Comparison of ENCODE assay signal across 24 cellular contexts in genomic region chr4:101035522-101035921, GRCh38.
"Had no signal": no experiment of that assay in that cellular context is flagged by ENCODE, and none has a peak within 500 bp of the region (broad histone marks: within the 10 kb centered on the region; RNA-seq: fewer than 3 reads in every experiment).

No MANE protein-coding gene starts in this region.

- H3K27ac ChIP-seq: hepatocyte, ovary, prostate gland had no signal

- H3K4me3 ChIP-seq: hepatocyte, ovary, prostate gland had no signal

- H3K27ac Mint-ChIP-seq: activated B cell treated with CpG ODN at 0.5 μM for 24 hours; activated CD4-positive, alpha-beta T cell treated with anti-CD3 and anti-CD28 coated beads for 36 hours; activated naive CD4-positive, alpha-beta T cell treated with anti-CD3 and anti-CD28 coated beads, Interleukin-2, amount 10 ng/mL, durations not matched to agents 7 days and 5 days; brain had no signal

- H3K27me3 Mint-ChIP-seq: activated B cell treated with CpG ODN at 0.5 μM for 24 hours; activated CD4-positive, alpha-beta T cell treated with anti-CD3 and anti-CD28 coated beads for 36 hours; activated naive CD4-positive, alpha-beta T cell treated with anti-CD3 and anti-CD28 coated beads, Interleukin-2, amount 10 ng/mL, durations not matched to agents 7 days and 5 days; brain; naive B cell; T-helper 17 cell had no signal

- H3K36me3 ChIP-seq: ovary, prostate gland had no signal

- H3K4me1 Mint-ChIP-seq: activated B cell treated with CpG ODN at 0.5 μM for 24 hours had no signal

- H3K4me1 ChIP-seq: prostate gland had no signal

- H3K4me2 ChIP-seq: hepatocyte had no signal

- ATAC-seq: activated CD4-positive, alpha-beta T cell treated with anti-CD3 and anti-CD28 coated beads for 36 hours; esophagus mucosa; left cardiac atrium; stimulated activated naive CD8-positive, alpha-beta T cell treated with anti-CD3 and anti-CD28 coated beads, Interleukin-15, Interleukin-2, amounts not matched to agents 100 U/mL and 50 U/mL, for 24 hours; T-helper 17 cell had no signal

- H3K9me3 Mint-ChIP-seq: activated B cell treated with CpG ODN at 0.5 μM for 24 hours; activated naive CD4-positive, alpha-beta T cell treated with anti-CD3 and anti-CD28 coated beads, Interleukin-2, amount 10 ng/mL, durations not matched to agents 7 days and 5 days; brain; naive B cell had no signal

- H3K27me3 ChIP-seq: hepatocyte, ovary had no signal

- H3K79me2 ChIP-seq: hepatocyte had no signal

- DNase-seq: activated B cell treated with CpG ODN at 0.5 μM for 24 hours; activated CD4-positive, alpha-beta T cell treated with anti-CD3 and anti-CD28 coated beads for 36 hours; activated CD4-positive, alpha-beta T cell treated with anti-CD3 and anti-CD28 coated beads, Interleukin-2, amount 50 U/mL, for 4 hours; activated CD8-positive, alpha-beta memory T cell treated with anti-CD3 and anti-CD28 coated beads for 24 hours; activated effector memory CD4-positive, alpha-beta T cell treated with anti-CD3 and anti-CD28 coated beads, Interleukin-2, amount 50 U/mL, for 16 hours; activated naive CD4-positive, alpha-beta T cell treated with anti-CD3 and anti-CD28 coated beads, Interleukin-2, amount 10 ng/mL, durations not matched to agents 7 days and 5 days; activated T-cell treated with anti-CD3 and anti-CD28 coated beads, Interleukin-2, amount 50 U/mL, for 48 hours; anterior cingulate cortex; dermis blood vessel endothelial cell; effector CD8-positive, alpha-beta T cell; foreskin melanocyte; glutamatergic neuron; left cardiac atrium; mesenchymal stem cell; naive B cell; ovary; stimulated activated CD4-positive, alpha-beta T cell treated with anti-CD3 and anti-CD28 coated beads, Interleukin-4, amount 100 ng/mL, for 24 hours; stimulated activated naive CD8-positive, alpha-beta T cell treated with anti-CD3 and anti-CD28 coated beads, Interleukin-15, Interleukin-2, amounts not matched to agents 100 U/mL and 50 U/mL, for 24 hours; SW 1271; T-helper 17 cell had no signal

- H3K9me3 ChIP-seq: ovary, prostate gland had no signal

- H3K4me3 Mint-ChIP-seq: activated B cell treated with CpG ODN at 0.5 μM for 24 hours; activated CD4-positive, alpha-beta T cell treated with anti-CD3 and anti-CD28 coated beads for 36 hours; activated naive CD4-positive, alpha-beta T cell treated with anti-CD3 and anti-CD28 coated beads, Interleukin-2, amount 10 ng/mL, durations not matched to agents 7 days and 5 days; brain; naive B cell; T-helper 17 cell had no signal

- H2AFZ ChIP-seq: hepatocyte had no signal
